17 cellular contexts compared by ENCODE assay signal in the genomic region with DNA sequence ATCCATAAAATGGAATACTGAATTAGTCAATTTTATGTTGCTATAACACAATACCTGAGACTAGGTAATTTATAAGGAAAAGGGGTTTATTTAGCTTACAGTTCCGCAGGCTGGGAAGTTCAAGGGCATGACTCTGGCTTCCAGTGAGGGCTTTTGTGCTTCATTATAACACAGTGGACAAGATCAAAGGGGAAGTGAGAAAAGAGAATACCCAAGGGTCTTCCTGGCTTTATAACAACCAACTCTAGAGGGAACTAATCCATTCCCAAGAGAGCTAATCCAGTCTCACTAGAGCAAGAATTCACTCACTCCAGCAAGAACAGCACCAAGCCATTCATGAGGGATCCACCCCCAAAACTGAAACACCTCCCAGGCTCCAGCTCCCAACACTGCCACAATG. TPM values are rescaled to one million over a fixed set of nuclear protein-coding genes. Genes with fewer than 3 reads are reported as not detected.
DNase-seq lines count a peak whose midpoint lies in the region; ATAC-seq, FAIRE-seq and TF ChIP-seq lines count a peak whose summit lies in the region.
"Had no signal": no experiment of that assay in that cellular context is flagged by ENCODE, and none has a peak within 500 bp of the region (broad histone marks: within the 10 kb centered on the region; RNA-seq: fewer than 3 reads in every experiment).

No MANE protein-coding gene starts in this region.

- H4K20me1 ChIP-seq in DND-41 (ENCODE audit: insufficient read depth, low read length) (no peaks in the 10 kb centered on the region), Loucy (ENCODE audit: insufficient read depth, low read length, poor library complexity, severe bottlenecking) (no peaks in the 10 kb centered on the region)

- H3K4me3 ChIP-seq in DND-41 (ENCODE audit: low read depth in 1 of 2, low read length in 2 of 2) (0 out of 4 replicates have a peak overlapping the region, but pooled peaks of 1 of the 2 experiments have one; percentile 19), Loucy (ENCODE audit: low read length, poor library complexity, severe bottlenecking) (peak overlapping the region; percentile 74)
- H3K4me3 ChIP-seq: SK-N-MC had no signal

- peaks cover 2% of the 10 kb centered on the region; the same call in 1 of the 2 replicates for H3F3A ChIP-seq in Loucy (ENCODE audit: low read depth)

- H3K9me2 ChIP-seq in Loucy (replicated peaks; ENCODE audit: low read depth, low read length): no peaks in the 10 kb centered on the region

- peak overlapping the region; percentile 23 to 72 (median 58) for H3K4me3 Mint-ChIP-seq in brain
- peak overlapping the region; percentile 58 for H3K4me3 Mint-ChIP-seq in type B pancreatic cell
- H3K4me3 Mint-ChIP-seq in activated CD8-positive, alpha-beta memory T cell treated with anti-CD3 and anti-CD28 coated beads, Interleukin-2, amount 10 ng/mL, durations not matched to agents 7 days and 5 days: no peak overlapping the region

- H3K36me3 ChIP-seq in DND-41 (ENCODE audit: insufficient read depth, low read length): no peaks in the 10 kb centered on the region; the same call in 1 of the 2 replicates
- H3K36me3 ChIP-seq in Loucy (ENCODE audit: insufficient read depth, low read length): no peaks in the 10 kb centered on the region

- H2AFZ ChIP-seq in DND-41 (ENCODE audit: low read depth, low read length): no peak overlapping the region
- no peak overlapping the region for H2AFZ ChIP-seq in Loucy (ENCODE audit: low read length)

- no peak overlapping the region for H3K27ac Mint-ChIP-seq in brain
- H3K27ac Mint-ChIP-seq in type B pancreatic cell: no peak overlapping the region
- H3K27ac Mint-ChIP-seq in activated CD8-positive, alpha-beta memory T cell treated with anti-CD3 and anti-CD28 coated beads, Interleukin-2, amount 10 ng/mL, durations not matched to agents 7 days and 5 days: no peak overlapping the region

- no peak for TF ChIP-seq CTCF in DND-41 (IDR thresholded peaks at IDR 0.05; ENCODE audit: borderline replicate concordance, extremely low read depth, low read length, poor library complexity, severe bottlenecking)
- TF ChIP-seq CTCF in Loucy (conservative IDR thresholded peaks at IDR 0.05; ENCODE audit: low read length): no peak
- TF ChIP-seq CTCF in brain (conservative IDR thresholded peaks at IDR 0.05): no peak
- TF ChIP-seq CTCF in type B pancreatic cell (conservative IDR thresholded peaks at IDR 0.05): no peak

- POLR2A ChIA-PET in HEK293T (lab: Yijun Ruan, JAX): no interaction called here

- DNase-seq in DND-41 (no peak), type B pancreatic cell (ENCODE audit: extremely low spot score, unreplicated experiment) (no peak), urothelium cell line (ENCODE audit: low spot score) (no peak), HEK293T (ENCODE audit: extremely low spot score) (no peak)
- DNase-seq in activated CD8-positive, alpha-beta memory T cell treated with anti-CD3 and anti-CD28 coated beads, Interleukin-2, amount 10 ng/mL, durations not matched to agents 7 days and 5 days: no peak
- DNase-seq: C1 segment of cervical spinal cord, Kasumi-1, NCI-H1436 treated with DMSO at 0.1 percent for 48 hours, NCI-H2081, NCI-H226, NCI-H526 had no signal

- no peak for ATAC-seq in DND-41 (ENCODE audit: insufficient read depth, low read depth)
- ATAC-seq in activated CD8-positive, alpha-beta memory T cell treated with anti-CD3 and anti-CD28 coated beads, Interleukin-2, amount 10 ng/mL, durations not matched to agents 7 days and 5 days: no peak
- ATAC-seq: Panc1, Right ventricle myocardium inferior had no signal

- H3K9me3 ChIP-seq in DND-41 (ENCODE audit: insufficient read depth, low read length, severe bottlenecking) (no peaks in the 10 kb centered on the region), Loucy (ENCODE audit: insufficient read depth, low read depth, low read length) (no peaks in the 10 kb centered on the region)

- peaks cover 16% of the 10 kb centered on the region for H3K27me3 Mint-ChIP-seq in brain
- H3K27me3 Mint-ChIP-seq in type B pancreatic cell: no peaks in the 10 kb centered on the region
- H3K27me3 Mint-ChIP-seq in activated CD8-positive, alpha-beta memory T cell treated with anti-CD3 and anti-CD28 coated beads, Interleukin-2, amount 10 ng/mL, durations not matched to agents 7 days and 5 days: no peaks in the 10 kb centered on the region

- H3K27me3 ChIP-seq in DND-41 (ENCODE audit: insufficient read depth, low read length, poor library complexity) (no peaks in the 10 kb centered on the region), Loucy (ENCODE audit: insufficient read depth, low read length, poor library complexity, severe bottlenecking) (no peaks in the 10 kb centered on the region)

- CTCF ChIA-PET in activated CD8-positive, alpha-beta memory T cell treated with anti-CD3 and anti-CD28 coated beads, Interleukin-2, amount 10 ng/mL, durations not matched to agents 7 days and 5 days (lab: Charles Lee): interaction anchor here (0.8 kb wide), 1 partner anchor 122 kb away, joined by 3 read pairs; no protein-coding TSS in a partner anchor
- CTCF ChIA-PET in HEK293T (lab: Yijun Ruan, JAX): no interaction called here

- H3K4me2 ChIP-seq in DND-41 (ENCODE audit: insufficient read depth, low read length) (peak overlapping the region; percentile 61), Loucy (ENCODE audit: low read depth, low read length, poor library complexity, severe bottlenecking) (peak overlapping the region; percentile 99)

- H3K27ac ChIP-seq in DND-41 (ENCODE audit: low read length): no peak overlapping the region
- H3K27ac ChIP-seq: SK-N-MC had no signal

- peaks cover 70% of the 10 kb centered on the region for H3K4me1 ChIP-seq in DND-41 (ENCODE audit: insufficient read depth, low read length)
- H3K4me1 ChIP-seq in Loucy (ENCODE audit: insufficient read depth, low read length, poor library complexity, severe bottlenecking): peaks cover 70% of the 10 kb centered on the region

- peaks cover 7 to 28% (median 23%) of the 10 kb centered on the region in 5 experiments for H3K9me3 Mint-ChIP-seq in brain
- H3K9me3 Mint-ChIP-seq in type B pancreatic cell: peaks cover 17% of the 10 kb centered on the region
- peaks cover 2% of the 10 kb centered on the region for H3K9me3 Mint-ChIP-seq in activated CD8-positive, alpha-beta memory T cell treated with anti-CD3 and anti-CD28 coated beads, Interleukin-2, amount 10 ng/mL, durations not matched to agents 7 days and 5 days (ENCODE audit: low read depth)

- peaks cover 40% of the 10 kb centered on the region for H3K36me3 Mint-ChIP-seq in brain
- peaks cover 16% of the 10 kb centered on the region for H3K36me3 Mint-ChIP-seq in type B pancreatic cell
- peaks cover 25% of the 10 kb centered on the region for H3K36me3 Mint-ChIP-seq in activated CD8-positive, alpha-beta memory T cell treated with anti-CD3 and anti-CD28 coated beads, Interleukin-2, amount 10 ng/mL, durations not matched to agents 7 days and 5 days

- H3K4me1 Mint-ChIP-seq in brain (peaks cover 82% of the 10 kb centered on the region), type B pancreatic cell (ENCODE audit: unreplicated experiment) (peaks cover 27% of the 10 kb centered on the region)
- peaks cover 74% of the 10 kb centered on the region for H3K4me1 Mint-ChIP-seq in activated CD8-positive, alpha-beta memory T cell treated with anti-CD3 and anti-CD28 coated beads, Interleukin-2, amount 10 ng/mL, durations not matched to agents 7 days and 5 days

- H3K9ac ChIP-seq in DND-41 (ENCODE audit: low read depth, low read length) (no peak overlapping the region), Loucy (ENCODE audit: low read depth, low read length, poor library complexity, severe bottlenecking) (no peak overlapping the region)

- no peak for FAIRE-seq in urothelium cell line (lab: Jason Lieb, UNC)
- FAIRE-seq: G401.6 had no signal

- H3K79me2 ChIP-seq in DND-41 (ENCODE audit: insufficient read depth, low read length): peaks cover 78% of the 10 kb centered on the region
- H3K79me2 ChIP-seq in Loucy (ENCODE audit: insufficient read depth, low read length): peaks cover 48% of the 10 kb centered on the region

TF ChIP-seq in HEK293T, 16 proteins besides CTCF, POLR2A, EP300 and RAD21:
- TF ChIP-seq ARNT (IDR thresholded peaks at IDR 0.05): no peak
- TF ChIP-seq ZNF384 (IDR thresholded peaks at IDR 0.05): no peak

RNA-seq across cellular contexts. Expression of gene KIFAP3, which starts 3.1 kb away (rescaled TPM):
- polyA plus RNA-seq in brain (ENCODE audit: insufficient read depth, low read depth, low replicate concordance): 63.7 TPM
- total RNA-seq in type B pancreatic cell (ENCODE audit: low replicate concordance): 39.7 and 44.7 TPM in 2 replicates
- 10 to 100 TPM; 25.1 to 30.1 TPM for total RNA-seq in activated CD8-positive, alpha-beta memory T cell treated with anti-CD3 and anti-CD28 coated beads, Interleukin-2, amount 10 ng/mL, durations not matched to agents 7 days and 5 days
